Comparison of ENCODE assay signal across 1 cellular context in genomic region chr16:85836706-85837582, GRCh38.
TF ChIP-seq lines count a peak whose summit lies in the region.

No MANE protein-coding gene starts in this region.

TF ChIP-seq in SK-N-SH treated with all-trans-retinoic acid at 6 μM for 48 hours, 23 proteins besides CTCF, POLR2A, EP300 and RAD21 (continued from another document):
- no peak for TF ChIP-seq POU6F1 (CRISPR knock-in tag; IDR thresholded peaks at IDR 0.05; ENCODE audit: borderline replicate concordance, low read depth)
- TF ChIP-seq ZNF565 (CRISPR knock-in tag; conservative IDR thresholded peaks at IDR 0.05; ENCODE audit: low read depth) = no peak
- no peak for TF ChIP-seq PATZ1 (CRISPR knock-in tag; IDR thresholded peaks at IDR 0.05; ENCODE audit: borderline replicate concordance)
